ENCODE assay signal across 20 cellular contexts in the genomic region with DNA sequence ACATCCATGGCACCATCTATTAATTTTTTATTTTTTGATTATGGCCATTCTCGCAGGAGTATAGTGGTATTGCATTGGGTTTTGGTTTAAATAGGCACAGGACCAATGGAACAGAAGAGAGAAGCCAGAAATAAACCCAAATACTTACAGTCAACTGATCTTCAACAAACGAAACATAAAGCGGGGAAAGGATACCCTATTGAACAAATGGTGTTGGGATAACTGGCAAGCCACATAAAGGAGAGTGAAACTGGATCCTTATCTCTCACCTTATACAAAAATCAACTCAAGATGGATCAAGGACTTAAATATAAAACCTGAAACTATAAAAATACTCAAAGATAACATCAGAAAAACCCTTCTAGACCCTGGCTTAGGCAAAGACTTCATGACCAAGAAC. TPM values are rescaled to one million over a fixed set of nuclear protein-coding genes. Genes with fewer than 3 reads are reported as not detected.
DNase-seq lines count a peak whose midpoint lies in the region; ATAC-seq and TF ChIP-seq lines count a peak whose summit lies in the region.
"Had no signal": no experiment of that assay in that cellular context is flagged by ENCODE, and none has a peak within 500 bp of the region (broad histone marks: within the 10 kb centered on the region; RNA-seq: fewer than 3 reads in every experiment).

No MANE protein-coding gene starts in this region.

- H3K4me1 ChIP-seq in DND-41 (ENCODE audit: insufficient read depth, low read length) (peaks cover 16% of the 10 kb centered on the region), PC-3 (ENCODE audit: insufficient read depth, low read length) (no peaks in the 10 kb centered on the region)
- H3K4me1 ChIP-seq: BE2C, BLaER1 had no signal

- POLR2A ChIA-PET in PC-3 (lab: Charles Lee; ENCODE audit: unreplicated experiment), result no interaction called here

- peaks cover 31% of the 10 kb centered on the region for H3K9me3 Mint-ChIP-seq in T-helper 2 cell treated with Interferon-gamma antibody and Interleukin-4, amounts not matched to agents 5 μg/mL and 100 μg/mL, for 36 hours

- ATAC-seq in DND-41 (ENCODE audit: insufficient read depth, low read depth) (peak; percentile 80), HG02642 (IDR thresholded peaks at IDR 0.05; ENCODE audit: poor library complexity, unreplicated experiment) (no peak), PC-3 (no peak)

- TF ChIP-seq CTCF in DND-41 (IDR thresholded peaks at IDR 0.05; ENCODE audit: borderline replicate concordance, extremely low read depth, low read length, poor library complexity, severe bottlenecking), result no peak
- no peak for TF ChIP-seq CTCF in PC-3 (conservative IDR thresholded peaks at IDR 0.05; ENCODE audit: low read depth, low read length)

- H3F3A ChIP-seq in PC-3 (ENCODE audit: low read length, unreplicated experiment), result no peaks in the 10 kb centered on the region

- DNase-seq in DND-41 (no peak), PC-3 (no peak)
- DNase-seq in Jurkat, Clone E6-1 (ENCODE audit: low read depth, low spot score), result peak; percentile 82
- no peak for DNase-seq in T-helper 2 cell treated with Interferon-gamma antibody and Interleukin-4, amounts not matched to agents 5 μg/mL and 100 μg/mL, for 36 hours (ENCODE audit: low spot score)
- DNase-seq: 8988T; ACHN; BE2C; C1 segment of cervical spinal cord; CD4-positive, alpha-beta memory T cell; CD4-positive, CD25-positive, alpha-beta regulatory T cell; CD8-positive, alpha-beta memory T cell; COR-L47; DMS 273 treated with DMSO at 0.1 percent for 48 hours; DMS153; DMS53; DMS79; GF-D8 had no signal

- peaks cover 8% of the 10 kb centered on the region; the same call in 1 of the 2 replicates for H3K36me3 ChIP-seq in DND-41 (ENCODE audit: insufficient read depth, low read length)
- H3K36me3 ChIP-seq in PC-3 (ENCODE audit: low read depth, low read length), result no peaks in the 10 kb centered on the region
- H3K36me3 ChIP-seq: BE2C, BLaER1 had no signal

- H3K27me3 Mint-ChIP-seq in T-helper 2 cell treated with Interferon-gamma antibody and Interleukin-4, amounts not matched to agents 5 μg/mL and 100 μg/mL, for 36 hours (ENCODE audit: low read depth), result no peaks in the 10 kb centered on the region
- H3K27me3 Mint-ChIP-seq: CD4-positive, alpha-beta memory T cell; CD4-positive, CD25-positive, alpha-beta regulatory T cell; CD8-positive, alpha-beta memory T cell had no signal

- no peaks in the 10 kb centered on the region for H3K9me2 ChIP-seq in PC-3 (replicated peaks; ENCODE audit: low read length)

- H3K27ac ChIP-seq in DND-41 (ENCODE audit: low read length), result peak overlapping the region; percentile 71
- no peak overlapping the region for H3K27ac ChIP-seq in PC-3 (ENCODE audit: low read length)
- H3K27ac ChIP-seq: BLaER1 had no signal

- no peak overlapping the region for H3K4me3 Mint-ChIP-seq in T-helper 2 cell treated with Interferon-gamma antibody and Interleukin-4, amounts not matched to agents 5 μg/mL and 100 μg/mL, for 36 hours
- H3K4me3 Mint-ChIP-seq: CD14-positive monocyte; CD4-positive, alpha-beta memory T cell; CD4-positive, CD25-positive, alpha-beta regulatory T cell; CD8-positive, alpha-beta memory T cell had no signal

- peaks cover 12% of the 10 kb centered on the region for H3K9me3 ChIP-seq in DND-41 (ENCODE audit: insufficient read depth, low read length, severe bottlenecking)
- H3K9me3 ChIP-seq in PC-3 (ENCODE audit: low read length), result no peaks in the 10 kb centered on the region
- H3K9me3 ChIP-seq: BE2C had no signal

- H2AFZ ChIP-seq in DND-41 (ENCODE audit: low read depth, low read length) (no peak overlapping the region), PC-3 (ENCODE audit: low read length) (no peak overlapping the region)

- H4K20me1 ChIP-seq in DND-41 (ENCODE audit: insufficient read depth, low read length) (no peaks in the 10 kb centered on the region), PC-3 (ENCODE audit: low read length) (no peaks in the 10 kb centered on the region)
- H4K20me1 ChIP-seq: BLaER1 had no signal

- no peaks in the 10 kb centered on the region for H3K27me3 ChIP-seq in DND-41 (ENCODE audit: insufficient read depth, low read length, poor library complexity)
- H3K27me3 ChIP-seq in PC-3 (ENCODE audit: low read length), result no peaks in the 10 kb centered on the region
- H3K27me3 ChIP-seq: BE2C, BLaER1 had no signal

- peaks cover 35% of the 10 kb centered on the region for H3K36me3 Mint-ChIP-seq in T-helper 2 cell treated with Interferon-gamma antibody and Interleukin-4, amounts not matched to agents 5 μg/mL and 100 μg/mL, for 36 hours (ENCODE audit: low read depth)

- CTCF ChIA-PET in PC-3 (lab: Charles Lee), result no interaction called here

- intact Hi-C loops in PC-3 (cut with micrococcal nuclease), result no loop called here

- peak overlapping the region; percentile 21 for H3K27ac Mint-ChIP-seq in T-helper 2 cell treated with Interferon-gamma antibody and Interleukin-4, amounts not matched to agents 5 μg/mL and 100 μg/mL, for 36 hours
- H3K27ac Mint-ChIP-seq: CD14-positive monocyte; CD4-positive, alpha-beta memory T cell; CD4-positive, CD25-positive, alpha-beta regulatory T cell; CD8-positive, alpha-beta memory T cell had no signal

- H3K9ac ChIP-seq in DND-41 (ENCODE audit: low read depth, low read length), result no peak overlapping the region
- H3K9ac ChIP-seq in PC-3 (ENCODE audit: low read length), result no peak overlapping the region
- H3K9ac ChIP-seq: BLaER1 had no signal

- peaks cover 22% of the 10 kb centered on the region for H3K4me1 Mint-ChIP-seq in T-helper 2 cell treated with Interferon-gamma antibody and Interleukin-4, amounts not matched to agents 5 μg/mL and 100 μg/mL, for 36 hours (ENCODE audit: low read depth)

- H3K4me2 ChIP-seq in DND-41 (ENCODE audit: insufficient read depth, low read length), result no peak overlapping the region; the same call in 1 of the 2 replicates
- no peak overlapping the region for H3K4me2 ChIP-seq in PC-3 (ENCODE audit: low read length)
- H3K4me2 ChIP-seq: BLaER1 had no signal

- H3K79me2 ChIP-seq in DND-41 (ENCODE audit: insufficient read depth, low read length) (peaks cover 8% of the 10 kb centered on the region), PC-3 (ENCODE audit: low read length) (no peaks in the 10 kb centered on the region)

- H3K4me3 ChIP-seq in DND-41 (ENCODE audit: low read depth in 1 of 2, low read length in 2 of 2) (no peak overlapping the region), PC-3 (ENCODE audit: low read length) (no peak overlapping the region)
- no peak overlapping the region for H3K4me3 ChIP-seq in Jurkat, Clone E6-1 (ENCODE audit: low read length)
- H3K4me3 ChIP-seq: BLaER1 had no signal

- BruUV-seq in PC-3 (replicated peaks; lab: Mats Ljungman, UMichigan), result no TSS peak

RNA-seq across cellular contexts. Expression of a gene that starts 25.3 kb away (rescaled TPM):
- 2.7 TPM for polyA plus RNA-seq in Jurkat, Clone E6-1 (2012; ENCODE audit: insufficient read depth, insufficient read length)
- 3.8 and 7.3 TPM in 2 replicates for total RNA-seq in PC-3 (2014; rRNA removed)
